Comparison of ENCODE assay signal across 38 cellular contexts in genomic region chr12:41364211-41364610, GRCh38.
"Had no signal": no experiment of that assay in that cellular context is flagged by ENCODE, and none has a peak within 500 bp of the region (broad histone marks: within the 10 kb centered on the region; RNA-seq: fewer than 3 reads in every experiment).

No MANE protein-coding gene starts in this region.

- H3K36me3 Mint-ChIP-seq: activated naive CD4-positive, alpha-beta T cell treated with anti-CD3 and anti-CD28 coated beads, Interleukin-2, amount 10 ng/mL, durations not matched to agents 7 days and 5 days; activated naive CD4-positive, alpha-beta T cell treated with anti-CD3 and anti-CD28 coated beads, Interleukin-2, amount 50 U/mL, for 24 hours; activated naive CD4-positive, alpha-beta T cell treated with anti-CD3 and anti-CD28 coated beads, Interleukin-2, amount 50 U/mL, for 72 hours; activated naive CD8-positive, alpha-beta T cell; activated naive CD8-positive, alpha-beta T cell treated with anti-CD3 and anti-CD28 coated beads for 36 hours; activated naive CD8-positive, alpha-beta T cell treated with anti-CD3 and anti-CD28 coated beads, Interleukin-2, amount 10 ng/mL, durations not matched to agents 7 days and 5 days; brain had no signal

- H3K9me3 ChIP-seq: adrenal gland, ascending aorta, body of pancreas, breast epithelium had no signal

- H3K27ac ChIP-seq: adrenal gland, ascending aorta, body of pancreas, brain microvascular endothelial cell, breast epithelium, cardiac muscle cell had no signal

- H3K36me3 ChIP-seq: adrenal gland, ascending aorta, brain microvascular endothelial cell, breast epithelium, cardiac muscle cell had no signal

- H3K4me3 ChIP-seq: adrenal gland, ascending aorta, body of pancreas, breast epithelium, cardiac muscle cell had no signal

- H3K4me3 Mint-ChIP-seq: activated naive CD4-positive, alpha-beta T cell treated with anti-CD3 and anti-CD28 coated beads for 36 hours; activated naive CD4-positive, alpha-beta T cell treated with anti-CD3 and anti-CD28 coated beads, Interleukin-2, amount 10 ng/mL, durations not matched to agents 7 days and 5 days; activated naive CD4-positive, alpha-beta T cell treated with anti-CD3 and anti-CD28 coated beads, Interleukin-2, amount 50 U/mL, for 24 hours; activated naive CD8-positive, alpha-beta T cell; activated naive CD8-positive, alpha-beta T cell treated with anti-CD3 and anti-CD28 coated beads for 36 hours; activated naive CD8-positive, alpha-beta T cell treated with anti-CD3 and anti-CD28 coated beads, Interleukin-2, amount 10 ng/mL, durations not matched to agents 7 days and 5 days; activated naive CD8-positive, alpha-beta T cell treated with anti-CD3 and anti-CD28 coated beads, Interleukin-2, amount 50 U/mL, for 24 hours; activated T-cell treated with anti-CD3 and anti-CD28 coated beads, Interleukin-2, amount 50 U/mL, for 24 hours; activated T-cell treated with anti-CD3 and anti-CD28 coated beads, Interleukin-2, amount 50 U/mL, for 4 hours; activated T-cell treated with anti-CD3 and anti-CD28 coated beads, Interleukin-2, amount 50 U/mL, for 72 hours; activated T-helper 1 cell treated with anti-CD3 and anti-CD28 coated beads, Interleukin-12 subunit alpha, Interleukin-12 subunit beta, Interleukin-2, Interleukin-4 antibody, amounts not matched to agents 30 ng/mL and 10 ng/mL and 1 ng/mL, durations not matched to agents 14 hours and 24 hours and 36 hours; activated T-helper 17 cell treated with anti-CD3 and anti-CD28 coated beads, Interleukin-2, amount 50 U/mL, for 72 hours; brain; central memory CD8-positive, alpha-beta T cell had no signal

- H3K9me3 Mint-ChIP-seq: activated naive CD4-positive, alpha-beta T cell treated with anti-CD3 and anti-CD28 coated beads for 36 hours; activated naive CD4-positive, alpha-beta T cell treated with anti-CD3 and anti-CD28 coated beads, Interleukin-2, amount 10 ng/mL, durations not matched to agents 7 days and 5 days; activated naive CD4-positive, alpha-beta T cell treated with anti-CD3 and anti-CD28 coated beads, Interleukin-2, amount 50 U/mL, for 24 hours; activated naive CD4-positive, alpha-beta T cell treated with anti-CD3 and anti-CD28 coated beads, Interleukin-2, amount 50 U/mL, for 72 hours; activated naive CD8-positive, alpha-beta T cell treated with anti-CD3 and anti-CD28 coated beads for 36 hours; activated naive CD8-positive, alpha-beta T cell treated with anti-CD3 and anti-CD28 coated beads, Interleukin-2, amount 10 ng/mL, durations not matched to agents 7 days and 5 days; activated naive CD8-positive, alpha-beta T cell treated with anti-CD3 and anti-CD28 coated beads, Interleukin-2, amount 50 U/mL, for 24 hours; activated T-cell treated with anti-CD3 and anti-CD28 coated beads, Interleukin-2, amount 50 U/mL, for 24 hours; activated T-cell treated with anti-CD3 and anti-CD28 coated beads, Interleukin-2, amount 50 U/mL, for 4 hours; activated T-helper 1 cell treated with anti-CD3 and anti-CD28 coated beads, Interleukin-12 subunit alpha, Interleukin-12 subunit beta, Interleukin-2, Interleukin-4 antibody, amounts not matched to agents 30 ng/mL and 10 ng/mL and 1 ng/mL, durations not matched to agents 14 hours and 24 hours and 36 hours; activated T-helper 17 cell treated with anti-CD3 and anti-CD28 coated beads, Interleukin-2, amount 50 U/mL, for 72 hours; activated T-helper 2 cell treated with anti-CD3 and anti-CD28 coated beads, Interferon-gamma antibody, Interleukin-2, Interleukin-4, amounts not matched to agents 10 μg/mL and 5 μg/mL and 100 μg/mL, durations not matched to agents 14 hours and 24 hours and 36 hours had no signal

- H3K27me3 ChIP-seq: adrenal gland, ascending aorta, body of pancreas, brain microvascular endothelial cell, breast epithelium, cardiac muscle cell had no signal

- H3K27ac Mint-ChIP-seq: activated naive CD4-positive, alpha-beta T cell treated with anti-CD3 and anti-CD28 coated beads for 36 hours; activated naive CD4-positive, alpha-beta T cell treated with anti-CD3 and anti-CD28 coated beads, Interleukin-2, amount 10 ng/mL, durations not matched to agents 7 days and 5 days; activated naive CD4-positive, alpha-beta T cell treated with anti-CD3 and anti-CD28 coated beads, Interleukin-2, amount 50 U/mL, for 24 hours; activated naive CD4-positive, alpha-beta T cell treated with anti-CD3 and anti-CD28 coated beads, Interleukin-2, amount 50 U/mL, for 72 hours; activated naive CD8-positive, alpha-beta T cell; activated naive CD8-positive, alpha-beta T cell treated with anti-CD3 and anti-CD28 coated beads for 36 hours; activated naive CD8-positive, alpha-beta T cell treated with anti-CD3 and anti-CD28 coated beads, Interleukin-2, amount 10 ng/mL, durations not matched to agents 7 days and 5 days; activated naive CD8-positive, alpha-beta T cell treated with anti-CD3 and anti-CD28 coated beads, Interleukin-2, amount 50 U/mL, for 24 hours; activated T-cell treated with anti-CD3 and anti-CD28 coated beads, Interleukin-2, amount 50 U/mL, for 24 hours; activated T-cell treated with anti-CD3 and anti-CD28 coated beads, Interleukin-2, amount 50 U/mL, for 72 hours; activated T-helper 1 cell treated with anti-CD3 and anti-CD28 coated beads, Interleukin-12 subunit alpha, Interleukin-12 subunit beta, Interleukin-2, Interleukin-4 antibody, amounts not matched to agents 30 ng/mL and 10 ng/mL and 1 ng/mL, durations not matched to agents 14 hours and 24 hours and 36 hours; activated T-helper 17 cell treated with anti-CD3 and anti-CD28 coated beads, Interleukin-2, amount 50 U/mL, for 72 hours; activated T-helper 2 cell treated with anti-CD3 and anti-CD28 coated beads, Interferon-gamma antibody, Interleukin-2, Interleukin-4, amounts not matched to agents 10 μg/mL and 5 μg/mL and 100 μg/mL, durations not matched to agents 14 hours and 24 hours and 36 hours had no signal

- H3K4me1 ChIP-seq: adrenal gland, ascending aorta, body of pancreas, breast epithelium had no signal

- ATAC-seq: activated naive CD4-positive, alpha-beta T cell treated with anti-CD3 and anti-CD28 coated beads, Interleukin-2, amount 50 U/mL, for 72 hours; activated naive CD8-positive, alpha-beta T cell treated with anti-CD3 and anti-CD28 coated beads, Interleukin-2, amount 50 U/mL, for 24 hours; activated T-cell treated with anti-CD3 and anti-CD28 coated beads, Interleukin-2, amount 50 U/mL, for 4 hours; activated T-cell treated with anti-CD3 and anti-CD28 coated beads, Interleukin-2, amount 50 U/mL, for 72 hours; activated T-helper 17 cell treated with anti-CD3 and anti-CD28 coated beads, Interleukin-2, amount 50 U/mL, for 72 hours; body of pancreas had no signal

- H3K4me1 Mint-ChIP-seq: activated naive CD4-positive, alpha-beta T cell treated with anti-CD3 and anti-CD28 coated beads, Interleukin-2, amount 10 ng/mL, durations not matched to agents 7 days and 5 days; activated naive CD4-positive, alpha-beta T cell treated with anti-CD3 and anti-CD28 coated beads, Interleukin-2, amount 50 U/mL, for 24 hours; activated naive CD8-positive, alpha-beta T cell treated with anti-CD3 and anti-CD28 coated beads for 36 hours; activated naive CD8-positive, alpha-beta T cell treated with anti-CD3 and anti-CD28 coated beads, Interleukin-2, amount 10 ng/mL, durations not matched to agents 7 days and 5 days; activated naive CD8-positive, alpha-beta T cell treated with anti-CD3 and anti-CD28 coated beads, Interleukin-2, amount 50 U/mL, for 24 hours; activated T-helper 17 cell treated with anti-CD3 and anti-CD28 coated beads, Interleukin-2, amount 50 U/mL, for 72 hours; central memory CD8-positive, alpha-beta T cell had no signal

- DNase-seq: activated effector memory CD4-positive, alpha-beta T cell treated with anti-CD3 and anti-CD28 coated beads, Interleukin-2, amount 50 U/mL, for 16 hours; activated effector memory CD4-positive, alpha-beta T cell treated with Interleukin-2 at 50 U/mL for 16 hours; activated gamma-delta T cell; activated gamma-delta T cell treated with Interleukin-2 at 50 U/mL for 16 hours; activated naive CD4-positive, alpha-beta T cell; activated naive CD4-positive, alpha-beta T cell treated with anti-CD3 and anti-CD28 coated beads for 36 hours; activated naive CD4-positive, alpha-beta T cell treated with anti-CD3 and anti-CD28 coated beads, Interleukin-2, amount 10 ng/mL, durations not matched to agents 7 days and 5 days; activated naive CD4-positive, alpha-beta T cell treated with anti-CD3 and anti-CD28 coated beads, Interleukin-2, amount 50 U/mL, for 16 hours; activated naive CD4-positive, alpha-beta T cell treated with Interleukin-2 at 50 U/mL for 16 hours; activated naive CD8-positive, alpha-beta T cell treated with anti-CD3 and anti-CD28 coated beads for 36 hours; activated naive CD8-positive, alpha-beta T cell treated with anti-CD3 and anti-CD28 coated beads, Interleukin-2, amount 10 ng/mL, durations not matched to agents 7 days and 5 days; activated naive CD8-positive, alpha-beta T cell treated with anti-CD3 and anti-CD28 coated beads, Interleukin-2, amount 50 U/mL, for 24 hours; activated T-cell treated with anti-CD3 and anti-CD28 coated beads, Interleukin-2, amount 50 U/mL, for 1 hour; activated T-cell treated with anti-CD3 and anti-CD28 coated beads, Interleukin-2, amount 50 U/mL, for 24 hours; activated T-cell treated with anti-CD3 and anti-CD28 coated beads, Interleukin-2, amount 50 U/mL, for 4 hours; activated T-cell treated with anti-CD3 and anti-CD28 coated beads, Interleukin-2, amount 50 U/mL, for 48 hours; activated T-cell treated with anti-CD3 and anti-CD28 coated beads, Interleukin-2, amount 50 U/mL, for 72 hours; adrenal gland; amniotic stem cell; amygdala; anterior cingulate cortex; aorta; body of pancreas; brain microvascular endothelial cell; caudate nucleus; central memory CD4-positive, alpha-beta T cell; cerebellar nuclear complex had no signal

- H3K27me3 Mint-ChIP-seq: activated naive CD4-positive, alpha-beta T cell treated with anti-CD3 and anti-CD28 coated beads, Interleukin-2, amount 10 ng/mL, durations not matched to agents 7 days and 5 days; activated naive CD4-positive, alpha-beta T cell treated with anti-CD3 and anti-CD28 coated beads, Interleukin-2, amount 50 U/mL, for 24 hours; activated naive CD8-positive, alpha-beta T cell; activated naive CD8-positive, alpha-beta T cell treated with anti-CD3 and anti-CD28 coated beads for 36 hours; activated naive CD8-positive, alpha-beta T cell treated with anti-CD3 and anti-CD28 coated beads, Interleukin-2, amount 10 ng/mL, durations not matched to agents 7 days and 5 days; activated naive CD8-positive, alpha-beta T cell treated with anti-CD3 and anti-CD28 coated beads, Interleukin-2, amount 50 U/mL, for 24 hours; activated T-cell treated with anti-CD3 and anti-CD28 coated beads, Interleukin-2, amount 50 U/mL, for 24 hours; activated T-helper 17 cell treated with anti-CD3 and anti-CD28 coated beads, Interleukin-2, amount 50 U/mL, for 72 hours; brain; central memory CD8-positive, alpha-beta T cell had no signal
